In the genomic region with DNA sequence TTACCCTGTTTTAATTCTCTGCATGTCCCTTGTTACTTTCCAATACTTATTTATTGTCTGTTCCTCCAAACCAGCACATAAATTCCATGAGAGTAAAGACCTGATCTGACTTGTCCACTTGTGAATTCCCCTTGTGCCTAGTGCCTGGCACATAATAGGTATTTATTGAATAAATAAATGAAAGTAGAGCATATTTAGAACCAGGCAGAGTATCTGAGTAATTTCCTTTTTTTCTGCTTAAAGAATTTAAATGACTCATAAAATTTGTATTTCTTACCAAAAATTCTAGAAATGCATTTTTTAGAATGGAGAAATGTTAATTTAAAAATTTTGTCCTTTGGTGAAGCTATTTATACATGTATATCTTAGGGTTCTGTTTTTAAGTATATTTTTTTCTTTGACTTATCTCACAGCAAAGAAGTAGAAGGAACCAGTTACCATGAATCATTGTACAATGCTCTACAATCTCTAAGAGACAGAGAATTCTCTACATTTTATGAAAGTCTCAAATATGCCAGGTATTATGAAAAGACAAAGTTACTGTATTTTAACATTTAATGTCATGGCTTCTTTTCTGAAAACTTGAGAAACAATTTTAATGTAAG, we compare ENCODE assay signal across 13 cellular contexts.
A peak's percentile ranks its signal among the peaks of the same experiment; 100 is the strongest.
DNase-seq lines count a peak whose midpoint lies in the region; ATAC-seq lines count a peak whose summit lies in the region.
"Had no signal": no experiment of that assay in that cellular context is flagged by ENCODE, and none has a peak within 500 bp of the region (broad histone marks: within the 10 kb centered on the region; RNA-seq: fewer than 3 reads in every experiment).

No MANE protein-coding gene starts in this region.

- peaks cover 22% of the 10 kb centered on the region for H3K36me3 Mint-ChIP-seq in activated naive CD4-positive, alpha-beta T cell treated with anti-CD3 and anti-CD28 coated beads, Interleukin-2, amount 50 U/mL, for 24 hours
- H3K36me3 Mint-ChIP-seq in T-cell = peaks cover 47% of the 10 kb centered on the region
- H3K36me3 Mint-ChIP-seq in stimulated activated naive B cell treated with anti-CD40 and anti-IgM and Interleukin-4, amounts not matched to agents 10 μg/mL and 1 μg/mL and 100 μg/mL, for 72 hours = peaks cover 14 to 40% of the 10 kb centered on the region in 2 donors

- peaks cover 14% of the 10 kb centered on the region for H3K4me1 Mint-ChIP-seq in activated naive CD4-positive, alpha-beta T cell treated with anti-CD3 and anti-CD28 coated beads, Interleukin-2, amount 50 U/mL, for 24 hours
- H3K4me1 Mint-ChIP-seq in T-cell = peaks cover 5 to 13% (median 8%) of the 10 kb centered on the region in 3 donors
- H3K4me1 Mint-ChIP-seq in stimulated activated naive B cell treated with anti-CD40 and anti-IgM and Interleukin-4, amounts not matched to agents 10 μg/mL and 1 μg/mL and 100 μg/mL, for 72 hours = no peaks in the 10 kb centered on the region

- no peak for DNase-seq in activated naive CD4-positive, alpha-beta T cell treated with anti-CD3 and anti-CD28 coated beads, Interleukin-2, amount 50 U/mL, for 16 hours
- no peak for DNase-seq in T-cell
- DNase-seq in fibroblast of gingiva (ENCODE audit: low read depth) = peak; percentile 65
- no peak for DNase-seq in stimulated activated naive B cell treated with anti-CD40 and anti-IgM and Interleukin-4, amounts not matched to agents 10 μg/mL and 1 μg/mL and 100 μg/mL, for 72 hours
- DNase-seq in Ammon's horn (ENCODE audit: low spot score) = no peak
- no peak for DNase-seq in putamen (ENCODE audit: low spot score)
- DNase-seq in MV-4-11 (lab: John Stamatoyannopoulos, UW) = no peak
- DNase-seq: DMS79 treated with DMSO at 0.1 percent for 48 hours; mucosa of descending colon; SIG-M5; stimulated activated CD4-positive, alpha-beta T cell treated with anti-CD3 and anti-CD28 coated beads, Interleukin-15, amount 100 ng/mL, for 24 hours had no signal

- H3K27me3 Mint-ChIP-seq in activated naive CD4-positive, alpha-beta T cell treated with anti-CD3 and anti-CD28 coated beads, Interleukin-2, amount 50 U/mL, for 24 hours = no peaks in the 10 kb centered on the region
- no peaks in the 10 kb centered on the region for H3K27me3 Mint-ChIP-seq in T-cell
- H3K27me3 Mint-ChIP-seq in stimulated activated naive B cell treated with anti-CD40 and anti-IgM and Interleukin-4, amounts not matched to agents 10 μg/mL and 1 μg/mL and 100 μg/mL, for 72 hours = no peaks in the 10 kb centered on the region

- POLR2A ChIA-PET in T-cell (lab: Charles Lee) = no interaction called here

- peak overlapping the region; percentile 33 for H3K4me3 Mint-ChIP-seq in activated naive CD4-positive, alpha-beta T cell treated with anti-CD3 and anti-CD28 coated beads, Interleukin-2, amount 50 U/mL, for 24 hours
- no peak overlapping the region for H3K4me3 Mint-ChIP-seq in T-cell
- H3K4me3 Mint-ChIP-seq in stimulated activated naive B cell treated with anti-CD40 and anti-IgM and Interleukin-4, amounts not matched to agents 10 μg/mL and 1 μg/mL and 100 μg/mL, for 72 hours = no peak overlapping the region

- no peaks in the 10 kb centered on the region for H3K9me3 Mint-ChIP-seq in activated naive CD4-positive, alpha-beta T cell treated with anti-CD3 and anti-CD28 coated beads, Interleukin-2, amount 50 U/mL, for 24 hours
- no peaks in the 10 kb centered on the region for H3K9me3 Mint-ChIP-seq in T-cell
- H3K9me3 Mint-ChIP-seq in stimulated activated naive B cell treated with anti-CD40 and anti-IgM and Interleukin-4, amounts not matched to agents 10 μg/mL and 1 μg/mL and 100 μg/mL, for 72 hours = no peaks in the 10 kb centered on the region

- CTCF ChIA-PET in T-cell (lab: Charles Lee) = no interaction called here

- peak overlapping the region; percentile 98 for H3K27ac Mint-ChIP-seq in activated naive CD4-positive, alpha-beta T cell treated with anti-CD3 and anti-CD28 coated beads, Interleukin-2, amount 50 U/mL, for 24 hours
- peak overlapping the region; percentile 21 to 76 for H3K27ac Mint-ChIP-seq in T-cell
- H3K27ac Mint-ChIP-seq in stimulated activated naive B cell treated with anti-CD40 and anti-IgM and Interleukin-4, amounts not matched to agents 10 μg/mL and 1 μg/mL and 100 μg/mL, for 72 hours = peak overlapping the region; percentile 43

- no peak for ATAC-seq in T-cell (replicated peaks in 1 of 4)
- no peak for ATAC-seq in stimulated activated naive B cell treated with anti-CD40 and anti-IgM and Interleukin-4, amounts not matched to agents 10 μg/mL and 1 μg/mL and 100 μg/mL, for 72 hours (replicated peaks)
- ATAC-seq: GM12878, mucosa of descending colon had no signal

Comparison
In these comparisons a context has a peak if more than half of its experiments do, and no peak if none do; other contexts are left out.
1. H3K27ac Mint-ChIP-seq: peak in every context shown above with its lines; median percentile 98 in activated naive CD4-positive, alpha-beta T cell treated with anti-CD3 and anti-CD28 coated beads, Interleukin-2, amount 50 U/mL, for 24 hours; 48 in T-cell; 43 in stimulated activated naive B cell treated with anti-CD40 and anti-IgM and Interleukin-4, amounts not matched to agents 10 μg/mL and 1 μg/mL and 100 μg/mL, for 72 hours.